1 cellular context compared by ENCODE assay signal in genomic region chr2:3147641-3148530, GRCh38.
TF ChIP-seq lines count a peak whose summit lies in the region.

No MANE protein-coding gene starts in this region.

TF ChIP-seq in SK-N-SH treated with all-trans-retinoic acid at 6 μM for 48 hours, 23 proteins besides CTCF, POLR2A, EP300 and RAD21 (continued from another document):
- TF ChIP-seq CREB5 (CRISPR knock-in tag; IDR thresholded peaks at IDR 0.05; ENCODE audit: low read depth), result no peak
- TF ChIP-seq ISL1 (CRISPR knock-in tag; IDR thresholded peaks at IDR 0.05), result no peak
TF ChIP-seq in SK-N-SH treated with all-trans-retinoic acid at 6 μM for 48 hours: peak in this region for 0.
